Comparison of ENCODE assay signal across 32 cellular contexts in the genomic region with DNA sequence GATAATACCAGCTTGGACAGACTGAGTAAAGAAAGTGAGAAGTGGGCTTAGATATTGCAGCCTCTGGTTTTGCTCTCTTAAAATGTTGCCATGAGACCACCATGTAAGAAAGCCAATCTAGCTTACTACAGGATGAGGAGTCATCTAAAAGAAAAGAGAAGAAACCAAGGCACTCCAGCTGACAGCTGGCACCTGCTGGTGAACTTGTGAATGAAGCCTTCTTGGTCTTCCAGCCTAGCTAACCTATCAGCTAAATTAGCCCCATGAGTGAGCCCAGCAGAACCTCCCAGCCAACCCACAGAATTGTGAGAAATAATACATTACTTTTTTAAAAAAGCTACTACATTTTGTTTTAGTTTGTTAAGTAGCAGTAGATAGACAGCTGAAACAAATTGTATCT.
"Had no signal": no experiment of that assay in that cellular context is flagged by ENCODE, and none has a peak within 500 bp of the region (broad histone marks: within the 10 kb centered on the region; RNA-seq: fewer than 3 reads in every experiment).

No MANE protein-coding gene starts in this region.

- H3K4me1 Mint-ChIP-seq: memory B cell; naive B cell; neural progenitor cell; stimulated activated effector memory CD8-positive, alpha-beta T cell treated with anti-CD3 and anti-CD28 coated beads, Interleukin-12 subunit alpha, Interleukin-12 subunit beta, amount 100 ng/mL, for 72 hours had no signal

- H3K27ac Mint-ChIP-seq: memory B cell; mesothelial cell of epicardium; naive B cell; natural killer cell treated with Interleukin-12 subunit alpha and Interleukin-12 subunit beta and Interleukin-15 and Interleukin-18, amount 100 ng/mL, for 72 hours; neural progenitor cell; progenitor cell of endocrine pancreas; stimulated activated effector memory CD8-positive, alpha-beta T cell treated with anti-CD3 and anti-CD28 coated beads, Interleukin-12 subunit alpha, Interleukin-12 subunit beta, amount 100 ng/mL, for 72 hours had no signal

- H3K9me3 Mint-ChIP-seq: memory B cell; neural progenitor cell; stimulated activated effector memory CD8-positive, alpha-beta T cell treated with anti-CD3 and anti-CD28 coated beads, Interleukin-12 subunit alpha, Interleukin-12 subunit beta, amount 100 ng/mL, for 72 hours had no signal

- H2AFZ ChIP-seq: hepatocyte, neural progenitor cell, parathyroid adenoma had no signal

- H3K4me2 ChIP-seq: hepatocyte, neural progenitor cell, smooth muscle cell had no signal

- ATAC-seq: foreskin keratinocyte; gastroesophageal sphincter; heart left ventricle; left lobe of liver; mucosa of descending colon; natural killer cell treated with Interleukin-12 subunit alpha and Interleukin-12 subunit beta and Interleukin-15 and Interleukin-18, amount 100 ng/mL, for 72 hours; sciatic nerve had no signal

- DNase-seq: dermis blood vessel endothelial cell; effector memory CD4-positive, alpha-beta T cell; foreskin keratinocyte; heart left ventricle; kidney; mucosa of descending colon; naive B cell; stimulated activated CD4-positive, alpha-beta T cell treated with anti-CD3 and anti-CD28 coated beads, Interleukin-12 subunit alpha, Interleukin-12 subunit beta, amount 100 ng/mL, for 4 hours; stimulated activated CD4-positive, alpha-beta T cell treated with anti-CD3 and anti-CD28 coated beads, Interleukin-1b, Interleukin-23, amount 100 ng/mL, for 48 hours; stimulated activated CD4-positive, alpha-beta T cell treated with anti-CD3 and anti-CD28 coated beads, Interleukin-4, amount 100 ng/mL, for 1 hour; stimulated activated naive CD4-positive, alpha-beta T cell treated with Interleukin-2 at 50 U/mL for 16 hours; stomach; thyroid gland; trophoblast cell had no signal

- H3K36me3 ChIP-seq: esophagus muscularis mucosa, gastroesophageal sphincter, heart left ventricle, neural progenitor cell, right atrium auricular region, stomach, thyroid gland, vagina had no signal

- H3K27ac ChIP-seq: coronary artery, epithelial cell of prostate, esophagus muscularis mucosa, foreskin keratinocyte, gastroesophageal sphincter, hepatocyte, neural progenitor cell, parathyroid adenoma, right atrium auricular region, stomach, thyroid gland, vagina had no signal

- H3K9ac ChIP-seq: neural progenitor cell, parathyroid adenoma had no signal

- H3K4me3 ChIP-seq: coronary artery, esophagus muscularis mucosa, gastroesophageal sphincter, heart left ventricle, hepatocyte, lung, mucosa of descending colon, neural progenitor cell, right atrium auricular region, smooth muscle cell, stomach, thyroid gland, vagina had no signal

- H3K4me1 ChIP-seq: esophagus muscularis mucosa, foreskin keratinocyte, gastroesophageal sphincter, heart left ventricle, neural progenitor cell, parathyroid adenoma, right atrium auricular region, stomach, thyroid gland, vagina had no signal

- H3K4me3 Mint-ChIP-seq: memory B cell; mesothelial cell of epicardium; naive B cell; natural killer cell treated with Interleukin-12 subunit alpha and Interleukin-12 subunit beta and Interleukin-15 and Interleukin-18, amount 100 ng/mL, for 72 hours; neural progenitor cell; stimulated activated effector memory CD8-positive, alpha-beta T cell treated with anti-CD3 and anti-CD28 coated beads, Interleukin-12 subunit alpha, Interleukin-12 subunit beta, amount 100 ng/mL, for 72 hours had no signal

- H3K27me3 Mint-ChIP-seq: memory B cell, progenitor cell of endocrine pancreas had no signal

- H3K79me2 ChIP-seq: hepatocyte, parathyroid adenoma had no signal

- H3K9me3 ChIP-seq: esophagus muscularis mucosa, gastroesophageal sphincter, heart left ventricle, mucosa of descending colon, right atrium auricular region, stomach, thyroid gland, vagina had no signal

- H3K36me3 Mint-ChIP-seq: memory B cell; mesothelial cell of epicardium; naive B cell; natural killer cell treated with Interleukin-12 subunit alpha and Interleukin-12 subunit beta and Interleukin-15 and Interleukin-18, amount 100 ng/mL, for 72 hours; neural progenitor cell; stimulated activated effector memory CD8-positive, alpha-beta T cell treated with anti-CD3 and anti-CD28 coated beads, Interleukin-12 subunit alpha, Interleukin-12 subunit beta, amount 100 ng/mL, for 72 hours had no signal

- H3K27me3 ChIP-seq: foreskin keratinocyte, heart left ventricle, neural progenitor cell, right atrium auricular region, stomach, thyroid gland, vagina had no signal
